In the genomic region with DNA sequence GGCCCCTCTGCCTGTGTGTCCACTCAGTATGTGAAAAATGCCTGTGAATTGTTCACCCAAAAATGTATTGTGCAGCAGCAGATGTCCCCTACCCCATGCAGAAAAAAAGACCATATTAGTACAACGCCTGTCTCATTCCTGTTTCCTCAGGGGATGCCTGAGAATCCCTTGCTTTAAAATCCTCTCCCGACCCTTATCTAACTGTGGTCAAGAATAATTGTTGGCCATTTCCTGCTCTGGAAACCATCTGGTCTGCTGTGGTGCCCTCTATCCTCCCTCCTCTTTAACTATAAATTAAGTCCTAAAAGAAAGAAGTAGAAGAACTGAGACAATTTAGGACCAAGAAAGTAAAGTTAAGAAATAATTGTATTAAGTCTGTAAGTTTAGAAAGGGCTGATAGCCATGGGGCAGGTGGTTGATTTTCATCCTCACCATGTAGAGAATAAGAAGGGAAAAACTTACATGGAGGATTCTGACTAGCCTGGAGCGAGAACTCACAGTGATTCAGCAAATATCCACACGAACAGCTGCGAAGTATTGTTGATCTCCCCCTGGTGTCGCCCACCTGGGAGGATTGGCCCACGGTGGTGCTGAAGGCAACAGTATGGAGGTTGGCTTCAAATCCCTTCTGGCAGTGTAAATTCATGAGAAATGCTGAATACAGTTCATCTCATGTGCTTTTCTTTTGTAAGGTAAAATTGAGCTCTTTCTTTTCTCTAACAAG, we compare ENCODE assay signal across 15 cellular contexts.
DNase-seq lines count a peak whose midpoint lies in the region; ATAC-seq and TF ChIP-seq lines count a peak whose summit lies in the region.
"Had no signal": no experiment of that assay in that cellular context is flagged by ENCODE, and none has a peak within 500 bp of the region (broad histone marks: within the 10 kb centered on the region; RNA-seq: fewer than 3 reads in every experiment).

No MANE protein-coding gene starts in this region.

- H3K9me3 ChIP-seq in AG04450 (ENCODE audit: control insufficient read depth, insufficient read depth, low read length) (peaks cover 10% of the 10 kb centered on the region), RWPE2 (ENCODE audit: severe bottlenecking) (no peaks in the 10 kb centered on the region)
- H3K9me3 ChIP-seq: breast epithelium, neutrophil had no signal

- H3K4me3 Mint-ChIP-seq in endothelial cell (ENCODE audit: unreplicated experiment) (no peak overlapping the region), nephron progenitor cell (no peak overlapping the region)
- H3K4me3 Mint-ChIP-seq: activated T-cell treated with anti-CD3 and anti-CD28 coated beads, Interleukin-2, amount 50 U/mL, for 24 hours had no signal

- H3K4me3 ChIP-seq in AG04450 (ENCODE audit: low read depth, low read length) (no peak overlapping the region), RWPE2 (ENCODE audit: severe bottlenecking) (no peak overlapping the region)
- H3K4me3 ChIP-seq: breast epithelium had no signal

- H3K27ac Mint-ChIP-seq in endothelial cell (ENCODE audit: unreplicated experiment) (peak overlapping the region; percentile 88), nephron progenitor cell (peak overlapping the region; percentile 60)
- H3K27ac Mint-ChIP-seq: activated T-cell treated with anti-CD3 and anti-CD28 coated beads, Interleukin-2, amount 50 U/mL, for 24 hours had no signal

- H3K27me3 Mint-ChIP-seq in endothelial cell (ENCODE audit: unreplicated experiment): peaks cover 31% of the 10 kb centered on the region
- H3K27me3 Mint-ChIP-seq in nephron progenitor cell (ENCODE audit: low read depth, poor library complexity): peaks cover 6% of the 10 kb centered on the region

- peaks cover 22% of the 10 kb centered on the region for H3K4me1 ChIP-seq in RWPE2 (ENCODE audit: insufficient read depth, poor library complexity, severe bottlenecking)

- H3K27ac ChIP-seq in AG04450 (ENCODE audit: low read depth, low read length): peak overlapping the region; percentile 24
- peak overlapping the region; percentile 89 for H3K27ac ChIP-seq in RWPE2 (ENCODE audit: poor library complexity, severe bottlenecking)
- H3K27ac ChIP-seq: breast epithelium, neutrophil had no signal

- H3K36me3 Mint-ChIP-seq in endothelial cell (ENCODE audit: low read depth, unreplicated experiment) (peaks cover 75% of the 10 kb centered on the region), nephron progenitor cell (ENCODE audit: low read depth) (peaks cover 81% of the 10 kb centered on the region)

- POLR2A ChIA-PET in AG04450 (lab: Yijun Ruan, JAX): no interaction called here

- H3K27me3 ChIP-seq in AG04450 (ENCODE audit: control insufficient read depth, insufficient read depth, low read length) (no peaks in the 10 kb centered on the region), RWPE2 (ENCODE audit: insufficient read depth, poor library complexity, severe bottlenecking) (no peaks in the 10 kb centered on the region)
- H3K27me3 ChIP-seq: breast epithelium had no signal

- ATAC-seq in RWPE2 (ENCODE audit: low read depth) (no peak), HG02798 (IDR thresholded peaks at IDR 0.05; ENCODE audit: poor library complexity, unreplicated experiment) (no peak), GM19395 (IDR thresholded peaks at IDR 0.05; ENCODE audit: unreplicated experiment) (no peak)

- peaks cover 16% of the 10 kb centered on the region for H3K36me3 ChIP-seq in RWPE2 (ENCODE audit: low read depth)
- H3K36me3 ChIP-seq: breast epithelium, neutrophil had no signal

- H3K4me1 Mint-ChIP-seq in endothelial cell (ENCODE audit: unreplicated experiment) (peaks cover 82% of the 10 kb centered on the region), nephron progenitor cell (peaks cover 79% of the 10 kb centered on the region)

- no peak for TF ChIP-seq CTCF in AG04450 (IDR thresholded peaks at IDR 0.05; ENCODE audit: low read depth, low read length)
- TF ChIP-seq CTCF in RWPE2 (IDR thresholded peaks at IDR 0.05; ENCODE audit: poor library complexity, severe bottlenecking): no peak
- no peak for TF ChIP-seq CTCF in endothelial cell (IDR thresholded peaks at IDR 0.05; ENCODE audit: unreplicated experiment)
- TF ChIP-seq CTCF in nephron progenitor cell (IDR thresholded peaks at IDR 0.05): no peak

- CTCF ChIA-PET in AG04450 (lab: Charles Lee): interaction anchor here (1.0 kb wide), 1 partner anchor 19 kb away, joined by 3 read pairs; no protein-coding TSS in a partner anchor

- DNase-seq in AG04450 (ENCODE audit: low read depth, low spot score) (no peak), RWPE2 (ENCODE audit: low spot score) (no peak), endothelial cell (ENCODE audit: low spot score) (no peak), nephron progenitor cell (no peak), GOT3 (lab: John Stamatoyannopoulos, UW) (no peak), NCI-H2171 (lab: John Stamatoyannopoulos, UW) (no peak)
- DNase-seq: activated CD4-positive, CD25-positive, alpha-beta regulatory T cell; activated T-cell treated with anti-CD3 and anti-CD28 coated beads, Interleukin-2, amount 50 U/mL, for 24 hours; DMS 273 treated with DMSO at 0.1 percent for 48 hours; HCEC 1CT; NCI-H526 had no signal

- H3K9me3 Mint-ChIP-seq in endothelial cell (ENCODE audit: unreplicated experiment) (no peaks in the 10 kb centered on the region), nephron progenitor cell (peaks cover 45% of the 10 kb centered on the region)
- H3K9me3 Mint-ChIP-seq: activated T-cell treated with anti-CD3 and anti-CD28 coated beads, Interleukin-2, amount 50 U/mL, for 24 hours had no signal
